ENCODE assay signal across 12 cellular contexts in genomic region chr2:205730701-205731271, GRCh38. TPM values are rescaled to one million over a fixed set of nuclear protein-coding genes. Genes with fewer than 3 reads are reported as not detected.
DNase-seq lines count a peak whose midpoint lies in the region; ATAC-seq and TF ChIP-seq lines count a peak whose summit lies in the region.
"Had no signal": no experiment of that assay in that cellular context is flagged by ENCODE, and none has a peak within 500 bp of the region (broad histone marks: within the 10 kb centered on the region; RNA-seq: fewer than 3 reads in every experiment).

No MANE protein-coding gene starts in this region.

- peaks cover 3% of the 10 kb centered on the region for H3K79me1 ChIP-seq in mesenchymal stem cell (replicated peaks; ENCODE audit: low read length, poor library complexity, severe bottlenecking)

- TF ChIP-seq EP300 in upper lobe of left lung (IDR thresholded peaks at IDR 0.05), result no peak

- H3K4ac ChIP-seq in mesenchymal stem cell (ENCODE audit: low read depth in 1 of 2, low read length in 2 of 2), result peak overlapping the region in 1 of 2 experiments; percentile 2

- no peak for TF ChIP-seq CTCF in upper lobe of left lung (IDR thresholded peaks at IDR 0.05)

- H3K14ac ChIP-seq in mesenchymal stem cell (ENCODE audit: low read length in 2 of 2), result no peak overlapping the region

- peak overlapping the region; percentile 13 for H4K8ac ChIP-seq in mesenchymal stem cell (ENCODE audit: low read length)

- H2AFZ ChIP-seq in mesenchymal stem cell (ENCODE audit: low read depth, low read length), result no peak overlapping the region

- TF ChIP-seq POLR2A in upper lobe of left lung (IDR thresholded peaks at IDR 0.05), result no peak

- no peak overlapping the region for H3K4me2 ChIP-seq in mesenchymal stem cell (ENCODE audit: low read length, poor library complexity, severe bottlenecking)

- peak overlapping the region; percentile 59 to 78 for H3K18ac ChIP-seq in mesenchymal stem cell (ENCODE audit: low read depth in 1 of 2, low read length in 2 of 2)

- H3K9ac ChIP-seq in mesenchymal stem cell (ENCODE audit: low read length), result no peak overlapping the region

- DNase-seq in SKM-1 treated with dmso at 0.1 percent for 144 hours (lab: John Stamatoyannopoulos, UW; ENCODE audit: unreplicated experiment) (peak; percentile 19), SKM-1 (lab: John Stamatoyannopoulos, UW; ENCODE audit: unreplicated experiment) (no peak), astrocyte of the hippocampus (ENCODE audit: low read depth, low spot score) (peak; percentile 66), mesenchymal stem cell (peak; percentile 79), NCI-H82 treated with DMSO at 0.1 percent for 48 hours (lab: John Stamatoyannopoulos, UW; ENCODE audit: unreplicated experiment) (no peak), upper lobe of left lung (no peak), SK-N-DZ (ENCODE audit: low spot score) (no peak)
- DNase-seq in activated CD4-positive, CD25-positive, alpha-beta regulatory T cell treated with anti-CD3 and anti-CD28 coated beads, Interleukin-2, amount 50 U/mL, for 72 hours, result no peak
- DNase-seq: 8988T; activated CD8-positive, alpha-beta memory T cell treated with anti-CD3 and anti-CD28 coated beads, Interleukin-2, amount 10 ng/mL, durations not matched to agents 7 days and 5 days; NCI-H2029 had no signal

- H3K23ac ChIP-seq in mesenchymal stem cell (ENCODE audit: low read length in 2 of 2), result no peak overlapping the region

- 60% methylated on average over 6 of the region's 6 CpGs for WGBS in mesenchymal stem cell
- 74 to 87% methylated on average over 6 of the region's 6 CpGs for WGBS in upper lobe of left lung, 2 donors

- H3K36me3 ChIP-seq in mesenchymal stem cell (ENCODE audit: control insufficient read depth in 1 of 2, insufficient read depth in 2 of 2, low read depth in 1 of 2, low read length in 2 of 2) (peaks cover 37 to 39% of the 10 kb centered on the region in 2 experiments), upper lobe of left lung (peaks cover 6 to 48% (median 40%) of the 10 kb centered on the region in 4 donors)

- peak overlapping the region; percentile 28 for H4K91ac ChIP-seq in mesenchymal stem cell (ENCODE audit: low read length)

- H2BK15ac ChIP-seq in mesenchymal stem cell (ENCODE audit: low read depth, poor library complexity, severe bottlenecking), result no peak overlapping the region

- ATAC-seq in upper lobe of left lung (ENCODE audit: low FRiP score in 2 of 2), result no peak
- ATAC-seq: activated CD8-positive, alpha-beta memory T cell treated with anti-CD3 and anti-CD28 coated beads, Interleukin-2, amount 10 ng/mL, durations not matched to agents 7 days and 5 days; natural killer cell treated with Interleukin-12 subunit alpha and Interleukin-12 subunit beta and Interleukin-15 and Interleukin-18, amount 100 ng/mL, for 72 hours had no signal

- H2AK5ac ChIP-seq in mesenchymal stem cell (ENCODE audit: low read length, severe bottlenecking), result peak overlapping the region; percentile 23

- peak overlapping the region; percentile 4 to 87 for H2BK12ac ChIP-seq in mesenchymal stem cell (ENCODE audit: low read length in 2 of 2)

- H2BK5ac ChIP-seq in mesenchymal stem cell (ENCODE audit: low read depth, low read length, poor library complexity, severe bottlenecking), result no peak overlapping the region

- H3K27me3 ChIP-seq in mesenchymal stem cell (ENCODE audit: control insufficient read depth in 1 of 2, insufficient read depth in 1 of 2, low read length in 2 of 2) (no peaks in the 10 kb centered on the region), upper lobe of left lung (no peaks in the 10 kb centered on the region)

- no peak overlapping the region for H2BK120ac ChIP-seq in mesenchymal stem cell (ENCODE audit: low read depth, low read length)

- H3K4me1 ChIP-seq in mesenchymal stem cell (ENCODE audit: control insufficient read depth, insufficient read depth, low read depth, low read length), result peaks cover 28% of the 10 kb centered on the region
- H3K4me1 ChIP-seq in upper lobe of left lung, result peaks cover 3 to 21% (median 9%) of the 10 kb centered on the region in 4 donors

- H3K27ac ChIP-seq in mesenchymal stem cell (ENCODE audit: low read length, poor library complexity, severe bottlenecking) (peak overlapping the region; percentile 83), upper lobe of left lung (peak overlapping the region in 1 of 4 donors; percentile 7)

- peak overlapping the region in 1 of 2 experiments; percentile 2 for H3K4me3 ChIP-seq in mesenchymal stem cell (ENCODE audit: insufficient read depth in 1 of 2, low read depth in 1 of 2, low read length in 2 of 2)
- no peak overlapping the region for H3K4me3 ChIP-seq in upper lobe of left lung

- H3K9me3 ChIP-seq in mesenchymal stem cell (ENCODE audit: control insufficient read depth, low read length) (no peaks in the 10 kb centered on the region), upper lobe of left lung (no peaks in the 10 kb centered on the region)

RNA-seq across cellular contexts. Expression of gene NRP2, which starts 48.5 kb away (rescaled TPM):
- polyA plus RNA-seq in mesenchymal stem cell (2013, experiment 1 of 2), result 87.1 TPM
- polyA plus RNA-seq in mesenchymal stem cell (2013, experiment 2 of 2), result 83.3 TPM
- 10 to 100 TPM; 61.4 to 99.4 (median 71.8) TPM for total RNA-seq in upper lobe of left lung
- polyA plus RNA-seq in SK-N-DZ (2014; cell fraction: cytosol; rRNA removed), result 47.9 and 51.4 TPM in 2 replicates
- polyA plus RNA-seq in SK-N-DZ (2014; cell fraction: nucleus; rRNA removed), result 28.9 and 30.8 TPM in 2 replicates

Comparison
In these comparisons a context has a peak if more than half of its experiments do, and no peak if none do; other contexts are left out.
1. DNase-seq: peak in SKM-1 treated with dmso at 0.1 percent for 144 hours (single experiment), astrocyte of the hippocampus (single experiment) and mesenchymal stem cell (single experiment); none in SKM-1 (single experiment), activated CD4-positive, CD25-positive, alpha-beta regulatory T cell treated with anti-CD3 and anti-CD28 coated beads, Interleukin-2, amount 50 U/mL, for 72 hours (single experiment), NCI-H82 treated with DMSO at 0.1 percent for 48 hours (single experiment), upper lobe of left lung (0 of 2) and SK-N-DZ (single experiment).